1 cellular context compared by ENCODE assay signal in the genomic region with DNA sequence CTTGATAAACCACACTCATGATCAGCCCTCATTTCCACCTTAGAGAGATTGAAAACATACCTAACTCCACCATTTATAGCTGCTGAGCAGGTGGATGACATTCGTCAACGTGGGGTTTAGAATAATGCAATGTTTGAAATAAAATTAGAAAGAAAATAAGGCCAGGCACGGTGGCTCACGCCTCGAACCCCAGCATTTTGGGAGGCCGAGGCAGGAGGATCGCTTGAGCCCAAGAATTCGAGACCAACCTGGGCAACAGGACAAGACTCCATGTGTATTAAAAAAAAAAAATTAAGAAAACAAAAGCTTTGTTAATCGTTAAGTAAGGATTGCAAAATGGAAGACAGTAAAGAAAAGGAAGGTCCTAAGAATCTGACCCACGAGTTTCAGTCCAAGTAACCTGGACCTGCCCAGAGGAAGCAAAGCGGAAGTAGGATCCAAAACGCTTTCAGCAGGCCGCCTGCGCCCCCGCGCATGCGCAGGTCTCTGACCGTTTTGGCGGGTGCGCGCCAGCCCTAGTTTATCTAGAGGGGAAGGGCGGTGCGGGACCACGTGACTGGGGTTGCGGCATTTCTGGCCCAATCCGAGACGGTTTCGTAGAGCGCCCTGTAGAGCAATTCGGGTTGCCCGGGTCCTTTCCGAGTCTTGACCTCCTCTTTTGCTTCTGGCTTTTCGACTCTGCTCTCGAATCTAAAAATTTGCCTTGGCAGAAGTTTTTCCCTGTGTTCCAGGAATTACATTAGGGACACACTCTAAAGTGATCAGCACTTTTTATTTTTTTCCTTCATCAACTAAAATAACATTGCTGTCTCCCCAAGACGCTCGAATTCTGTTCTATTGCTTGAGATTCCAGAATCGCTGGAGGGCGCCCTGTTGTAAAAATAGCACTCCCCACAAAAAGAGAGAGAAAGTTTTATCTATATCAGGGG.
A peak's percentile ranks its signal among the peaks of the same experiment; 100 is the strongest.
TF ChIP-seq lines count a peak whose summit lies in the region.

No MANE protein-coding gene starts in this region.

TF ChIP-seq in HEK293, 187 proteins besides CTCF, POLR2A, EP300 and RAD21 (continued from another document):
- TF ChIP-seq ZNF404 (tag by site-specific recombination; IDR thresholded peaks at IDR 0.05) (no peak), ZXDB (tag by site-specific recombination; IDR thresholded peaks at IDR 0.05) (0 out of 2 replicates have a peak, but pooled peaks have one; percentile 13), ZBTB48 (tag by site-specific recombination; IDR thresholded peaks at IDR 0.05) (no peak), SP7 (tag by site-specific recombination; IDR thresholded peaks at IDR 0.05) (no peak), ZNF335 (tag by site-specific recombination; conservative IDR thresholded peaks at IDR 0.05) (peak; percentile 59), ZNF138 (tag by site-specific recombination; IDR thresholded peaks at IDR 0.05; ENCODE audit: borderline replicate concordance) (no peak), ZNF514 (tag by site-specific recombination; IDR thresholded peaks at IDR 0.05) (no peak), MYNN (tag by site-specific recombination; IDR thresholded peaks at IDR 0.05; ENCODE audit: borderline replicate concordance) (no peak), ZNF521 (tag by site-specific recombination; IDR thresholded peaks at IDR 0.05) (no peak), ZIC2 (tag by site-specific recombination; IDR thresholded peaks at IDR 0.05) (no peak)
